18 cellular contexts compared by ENCODE assay signal in genomic region chr7:125090596-125090995, GRCh38.
DNase-seq lines count a peak whose midpoint lies in the region; ATAC-seq, FAIRE-seq and TF ChIP-seq lines count a peak whose summit lies in the region.
"Had no signal": no experiment of that assay in that cellular context is flagged by ENCODE, and none has a peak within 500 bp of the region (broad histone marks: within the 10 kb centered on the region; RNA-seq: fewer than 3 reads in every experiment).

No MANE protein-coding gene starts in this region.

- peak; percentile 16 for DNase-seq in ACHN
- peak; percentile 37 for DNase-seq in LoVo (ENCODE audit: low spot score)
- DNase-seq in bronchial epithelial cell (ENCODE audit: low read depth): peak; percentile 77
- peak; percentile 52 for DNase-seq in kidney tubule cell (ENCODE audit: low spot score)
- no peak for DNase-seq in activated T-cell treated with anti-CD3 and anti-CD28 coated beads for 4 hours
- no peak for DNase-seq in stimulated activated CD4-positive, alpha-beta T cell treated with anti-CD3 and anti-CD28 coated beads, Interleukin-4, amount 100 ng/mL, for 24 hours
- DNase-seq: AML-193; CD4-positive, CD25-positive, alpha-beta regulatory T cell; DMS79; GOT3; KG1; MG63; NCI-H1092; NCI-H510A treated with DMSO at 0.1 percent for 48 hours; NCI-H82 had no signal

- H3K36me3 ChIP-seq in bronchial epithelial cell (ENCODE audit: control insufficient read depth, insufficient read depth, low read length): no peaks in the 10 kb centered on the region
- H3K36me3 ChIP-seq: MG63 had no signal

- no peak for FAIRE-seq in bronchial epithelial cell (lab: Jason Lieb, UNC)

- no peak overlapping the region for H3K4me3 ChIP-seq in bronchial epithelial cell (ENCODE audit: low read depth, low read length)
- H3K4me3 ChIP-seq: MG63, PC-9 had no signal

- in situ Hi-C loops in ACHN (cut with HindIII; ENCODE audit: low pct_ligation_motif_present, low pct_unique_long_range_greater_than_20kb, low sequenced_read_pairs): no loop called here

- no peak for ATAC-seq in GM19023 (IDR thresholded peaks at IDR 0.05; ENCODE audit: unreplicated experiment)
- ATAC-seq: Right ventricle myocardium inferior had no signal

- no peak for TF ChIP-seq CTCF in bronchial epithelial cell (IDR thresholded peaks at IDR 0.05; ENCODE audit: insufficient read depth, low read length, severe bottlenecking)

- no peaks in the 10 kb centered on the region for H3K27me3 ChIP-seq in bronchial epithelial cell (ENCODE audit: control insufficient read depth, insufficient read depth, low read length)
- H3K27me3 ChIP-seq: MG63 had no signal

Comparison
In these comparisons a context has a peak if more than half of its experiments do, and no peak if none do; other contexts are left out.
1. DNase-seq: peak in ACHN (single experiment), LoVo (single experiment), bronchial epithelial cell (single experiment) and kidney tubule cell (single experiment); none in activated T-cell treated with anti-CD3 and anti-CD28 coated beads for 4 hours (single experiment) and stimulated activated CD4-positive, alpha-beta T cell treated with anti-CD3 and anti-CD28 coated beads, Interleukin-4, amount 100 ng/mL, for 24 hours (single experiment).